In the genomic region with DNA sequence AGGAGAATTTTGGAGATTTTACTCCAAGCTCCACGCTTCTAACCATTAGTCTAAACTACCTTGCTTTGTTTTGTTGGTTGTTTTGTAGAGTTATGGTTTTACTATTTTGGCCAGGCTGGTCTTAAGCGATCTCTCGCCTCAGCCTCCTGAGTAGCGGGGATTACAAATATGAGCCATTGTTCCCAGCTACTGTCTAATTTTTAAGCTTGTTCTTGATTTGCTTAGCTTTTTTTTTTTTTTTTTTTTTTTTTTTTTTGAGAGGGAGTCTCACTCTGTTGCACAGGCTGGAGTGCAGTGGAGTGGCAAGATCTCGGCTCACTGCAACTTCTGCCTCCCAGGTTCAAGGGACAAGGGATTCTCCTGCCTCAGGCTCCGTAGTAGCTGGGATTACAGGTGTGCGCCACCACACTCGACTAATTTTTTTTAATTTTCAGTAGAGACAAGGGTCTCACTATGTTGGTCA, we compare ENCODE assay signal across 8 cellular contexts. TPM values are rescaled to one million over a fixed set of nuclear protein-coding genes. Genes with fewer than 3 reads are reported as not detected.
DNase-seq lines count a peak whose midpoint lies in the region; ATAC-seq and TF ChIP-seq lines count a peak whose summit lies in the region.

No MANE protein-coding gene starts in this region.

- H3K27me3 ChIP-seq in cardiac muscle cell (no peaks in the 10 kb centered on the region), dorsolateral prefrontal cortex (no peaks in the 10 kb centered on the region), neuronal stem cell (ENCODE audit: control insufficient read depth in 3 of 3, insufficient read depth in 3 of 3, low read depth in 1 of 3, low read length in 3 of 3) (peaks cover 0 to 5% (median 0%) of the 10 kb centered on the region in 3 experiments)

- H3K4me1 ChIP-seq in cardiac muscle cell (ENCODE audit: low read depth) = peaks cover 7% of the 10 kb centered on the region
- peaks cover 3 to 5% of the 10 kb centered on the region in 2 donors for H3K4me1 ChIP-seq in neuronal stem cell (ENCODE audit: control insufficient read depth in 2 of 2, insufficient read depth in 1 of 2, low read depth in 1 of 2, low read length in 2 of 2)

- H2BK5ac ChIP-seq in neuronal stem cell (ENCODE audit: low read length) = no peak overlapping the region

- no CpG with 5 or more reads among the region's 8 CpGs for WGBS in neuronal stem cell (ENCODE audit: extremely low coverage in 2 of 2, insufficient read length in 2 of 2, insufficient replicate concordance in 1 of 2), 2 donors

- H4K8ac ChIP-seq in neuronal stem cell (ENCODE audit: low read depth, low read length) = no peak overlapping the region

- peak overlapping the region; percentile 85 for H3K4me3 ChIP-seq in cardiac muscle cell
- peak overlapping the region in 58 of 59 donors; percentile 67 to 99 (median 92) for H3K4me3 ChIP-seq in dorsolateral prefrontal cortex
- H3K4me3 ChIP-seq in neuronal stem cell (ENCODE audit: low read length in 2 of 2) = peak overlapping the region in 1 of 2 donors; percentile 97

- intact Hi-C loops in Right ventricle myocardium superior (cut with DNase I) (no loop called here), dorsolateral prefrontal cortex (cut with DNase I) (loop anchor here in 1 of 2 donors (5.0 kb wide), 1 partner anchor 32 kb away; no protein-coding TSS in a partner anchor)

- TF ChIP-seq CTCF in cardiac muscle cell (IDR thresholded peaks at IDR 0.05; ENCODE audit: low read depth, low read length) (no peak), dorsolateral prefrontal cortex (IDR thresholded peaks at IDR 0.05 in 54 of 56, conservative IDR thresholded peaks at IDR 0.05 in 2 of 56; ENCODE audit: low read depth in 1 of 56, partially characterized antibody in 56 of 56) (peak in 8 of 56 donors; percentile 0 to 45 (median 16))

- no peak overlapping the region for H2BK120ac ChIP-seq in neuronal stem cell (ENCODE audit: low read depth, low read length)

- no peak overlapping the region for H4K91ac ChIP-seq in neuronal stem cell (ENCODE audit: low read depth, low read length, poor library complexity)

- no peaks in the 10 kb centered on the region for H3K9me3 ChIP-seq in cardiac muscle cell (ENCODE audit: low read depth)
- no peaks in the 10 kb centered on the region for H3K9me3 ChIP-seq in neuronal stem cell (replicated peaks in 1 of 2; ENCODE audit: control insufficient read depth in 2 of 2, insufficient read depth in 1 of 2, low read depth in 1 of 2, low read length in 2 of 2)

- no peak overlapping the region for H3K4me2 ChIP-seq in neuronal stem cell (ENCODE audit: insufficient read depth, low read length, poor library complexity, severe bottlenecking)

- no peak overlapping the region for H2AK5ac ChIP-seq in neuronal stem cell (ENCODE audit: low read depth, low read length)

- H3K36me3 ChIP-seq in cardiac muscle cell (no peaks in the 10 kb centered on the region), neuronal stem cell (replicated peaks in 1 of 2; ENCODE audit: control insufficient read depth in 2 of 2, insufficient read depth in 2 of 2, low read length in 2 of 2) (peaks cover 4 to 22% of the 10 kb centered on the region in 2 donors)

- H3K14ac ChIP-seq in neuronal stem cell (ENCODE audit: low read length) = no peak overlapping the region

- DNase-seq in cardiac muscle cell (ENCODE audit: low read depth in 1 of 2, low spot score in 1 of 2) (no peak), Right ventricle myocardium superior (no peak), NCI-H460 (ENCODE audit: extremely low read depth, low read depth) (peak; percentile 56), dorsolateral prefrontal cortex (no peak), neuronal stem cell (ENCODE audit: low spot score) (no peak), iPS-NIHi7 (ENCODE audit: extremely low spot score) (no peak)
- DNase-seq in effector CD4-positive, alpha-beta T cell = no peak

- no peak overlapping the region for H3K23ac ChIP-seq in neuronal stem cell (ENCODE audit: low read depth, low read length, poor library complexity)

- no peak overlapping the region for H3K4ac ChIP-seq in neuronal stem cell (ENCODE audit: low read length)

- ATAC-seq in Right ventricle myocardium superior (ENCODE audit: poor library complexity) (no peak), HG03045 (IDR thresholded peaks at IDR 0.05; ENCODE audit: unreplicated experiment) (no peak)

- H2BK15ac ChIP-seq in neuronal stem cell (ENCODE audit: low read length) = no peak overlapping the region

- no peak overlapping the region for H2BK12ac ChIP-seq in neuronal stem cell (ENCODE audit: low read length)

- no peak overlapping the region for H3K27ac ChIP-seq in cardiac muscle cell
- peak overlapping the region in 58 of 59 donors; percentile 28 to 99 (median 95) for H3K27ac ChIP-seq in dorsolateral prefrontal cortex
- H3K27ac ChIP-seq in neuronal stem cell (replicated peaks; ENCODE audit: low read length) = no peak overlapping the region

- no peak overlapping the region for H3K18ac ChIP-seq in neuronal stem cell (ENCODE audit: low read length)

- peak overlapping the region; percentile 91 for H2AFZ ChIP-seq in neuronal stem cell (ENCODE audit: low read length)

- no peak overlapping the region for H3K9ac ChIP-seq in neuronal stem cell (ENCODE audit: low read depth, low read length, poor library complexity)

- peaks cover 8% of the 10 kb centered on the region for H3K79me1 ChIP-seq in neuronal stem cell (ENCODE audit: low read depth, low read length)

RNA-seq across cellular contexts. Expression of gene EFCAB12, which starts 28.5 kb away (rescaled TPM):
- total RNA-seq in cardiac muscle cell (0.48 and 0.85 TPM in 2 replicates), Right ventricle myocardium superior (not detected), dorsolateral prefrontal cortex (1 to 10 TPM; 2.0 to 10.0 (median 4.5) TPM)
- 0.49 and 1.7 TPM in 2 replicates for polyA plus RNA-seq in cardiac muscle cell
- total RNA-seq in NCI-H460 (2014; rRNA removed; shearing (Covaris generic)) = not detected in 2 replicates
- polyA plus RNA-seq in NCI-H460 (2014; cell fraction: nucleus; rRNA removed) = not detected in 2 replicates
- polyA plus RNA-seq in neuronal stem cell (2013, experiment 1 of 2) = 1.3 TPM
- 1.2 TPM for polyA plus RNA-seq in neuronal stem cell (2013, experiment 2 of 2)

RNA-seq across cellular contexts. Expression of gene MBD4, which starts 39.8 kb away (rescaled TPM):
- 16.2 and 30.0 TPM in 2 replicates for total RNA-seq in cardiac muscle cell
- polyA plus RNA-seq in cardiac muscle cell = 39.8 and 60.8 TPM in 2 replicates
- 18.7 TPM for total RNA-seq in Right ventricle myocardium superior
- total RNA-seq in NCI-H460 (2014; rRNA removed; shearing (Covaris generic)) = 21.4 and 26.9 TPM in 2 replicates
- 19.9 and 22.8 TPM in 2 replicates for polyA plus RNA-seq in NCI-H460 (2014; cell fraction: nucleus; rRNA removed)
- total RNA-seq in dorsolateral prefrontal cortex = 10 to 100 TPM; 23.7 to 45.4 (median 31.5) TPM
- 46.1 TPM for polyA plus RNA-seq in neuronal stem cell (2013, experiment 1 of 2)
- polyA plus RNA-seq in neuronal stem cell (2013, experiment 2 of 2) = 47.3 TPM

RNA-seq across cellular contexts. Expression of gene IFT122, which starts 40.1 kb away (rescaled TPM):
- total RNA-seq in cardiac muscle cell = 28.3 and 31.5 TPM in 2 replicates
- 21.9 and 40.0 TPM in 2 replicates for polyA plus RNA-seq in cardiac muscle cell
- total RNA-seq in Right ventricle myocardium superior = 19.3 TPM
- 4.0 and 7.0 TPM in 2 replicates for total RNA-seq in NCI-H460 (2014; rRNA removed; shearing (Covaris generic))
- 25.4 and 27.5 TPM in 2 replicates for polyA plus RNA-seq in NCI-H460 (2014; cell fraction: nucleus; rRNA removed)
- 10 to 100 TPM; 38.5 to 96.5 (median 58.5) TPM for total RNA-seq in dorsolateral prefrontal cortex
- 22.3 TPM for polyA plus RNA-seq in neuronal stem cell (2013, experiment 1 of 2)
- polyA plus RNA-seq in neuronal stem cell (2013, experiment 2 of 2) = 21.0 TPM

Comparison
In these comparisons a context has a peak if more than half of its experiments do, and no peak if none do; other contexts are left out.
1. H3K27ac ChIP-seq: peak in dorsolateral prefrontal cortex (58 of 59); none in cardiac muscle cell (single experiment) and neuronal stem cell (single experiment).